Comparison of ENCODE assay signal across 10 cellular contexts in genomic region chr2:62801814-62802524, GRCh38.
DNase-seq lines count a peak whose midpoint lies in the region; ATAC-seq and TF ChIP-seq lines count a peak whose summit lies in the region.
"Had no signal": no experiment of that assay in that cellular context is flagged by ENCODE, and none has a peak within 500 bp of the region (broad histone marks: within the 10 kb centered on the region; RNA-seq: fewer than 3 reads in every experiment).

No MANE protein-coding gene starts in this region.

- H3K27me3 ChIP-seq in right lobe of liver, result no peaks in the 10 kb centered on the region
- H3K27me3 ChIP-seq in gastroesophageal sphincter, result no peaks in the 10 kb centered on the region

- TF ChIP-seq CTCF in GM12864 (IDR thresholded peaks at IDR 0.05; ENCODE audit: low read depth, low read length, missing control alignments) (peak; percentile 33), right lobe of liver (IDR thresholded peaks at IDR 0.05) (no peak), gastroesophageal sphincter (IDR thresholded peaks at IDR 0.05) (no peak), GM13976 (IDR thresholded peaks at IDR 0.05; ENCODE audit: borderline replicate concordance, control extremely low read depth, extremely low read depth, insufficient read depth, missing control alignments) (no peak)

- peaks cover 11% of the 10 kb centered on the region for H3K36me3 Mint-ChIP-seq in activated T-helper 17 cell treated with anti-CD3 and anti-CD28 coated beads, Interleukin-2, amount 50 U/mL, for 72 hours (ENCODE audit: low read depth)

- peaks cover 5% of the 10 kb centered on the region for H3K4me1 Mint-ChIP-seq in activated T-helper 17 cell treated with anti-CD3 and anti-CD28 coated beads, Interleukin-2, amount 50 U/mL, for 72 hours

- H3K27ac ChIP-seq in right lobe of liver (no peak overlapping the region), gastroesophageal sphincter (no peak overlapping the region)
- H3K27ac ChIP-seq: thoracic aorta had no signal

- H3K27ac Mint-ChIP-seq in activated T-helper 17 cell treated with anti-CD3 and anti-CD28 coated beads, Interleukin-2, amount 50 U/mL, for 72 hours, result peak overlapping the region; percentile 26

- H3K4me3 ChIP-seq in GM12864 (ENCODE audit: low read depth, low read length) (no peak overlapping the region), right lobe of liver (no peak overlapping the region), gastroesophageal sphincter (no peak overlapping the region)
- H3K4me3 ChIP-seq: thoracic aorta had no signal

- DNase-seq in GM12864 (ENCODE audit: low read depth) (no peak), right lobe of liver (no peak), GM13976 (ENCODE audit: low spot score) (no peak)
- no peak for DNase-seq in stimulated activated CD4-positive, alpha-beta T cell treated with anti-CD3 and anti-CD28 coated beads, Interleukin-2, amount 100 ng/mL, for 48 hours
- no peak for DNase-seq in NK-92 treated with Interleukin-12 subunit alpha and Interleukin-12 subunit beta, amount 100 ng/mL, for 24 hours (lab: John Stamatoyannopoulos, UW)
- DNase-seq: stimulated activated CD4-positive, alpha-beta T cell treated with anti-CD3 and anti-CD28 coated beads, Interleukin-15, amount 100 ng/mL, for 24 hours had no signal

- no peaks in the 10 kb centered on the region for H3K27me3 Mint-ChIP-seq in activated T-helper 17 cell treated with anti-CD3 and anti-CD28 coated beads, Interleukin-2, amount 50 U/mL, for 72 hours

- in situ Hi-C loops in GM13976 (cut with MboI; ENCODE audit: low sequenced_read_pairs, unreplicated experiment), result no loop called here

- intact Hi-C loops in right lobe of liver (cut with DNase I), result no loop called here

- H3K36me3 ChIP-seq in right lobe of liver (peaks cover 0 to 2% (median 0%) of the 10 kb centered on the region in 4 donors), gastroesophageal sphincter (peaks cover 0 to 15% of the 10 kb centered on the region in 2 donors)
- H3K36me3 ChIP-seq: thoracic aorta had no signal

- no peak for TF ChIP-seq POLR2A in right lobe of liver (IDR thresholded peaks at IDR 0.05)
- no peak for TF ChIP-seq POLR2A in gastroesophageal sphincter (IDR thresholded peaks at IDR 0.05)

- H3K9me3 ChIP-seq in right lobe of liver, result no peaks in the 10 kb centered on the region
- no peaks in the 10 kb centered on the region for H3K9me3 ChIP-seq in gastroesophageal sphincter
- H3K9me3 ChIP-seq: thoracic aorta had no signal

- peak; percentile 40 for ATAC-seq in HG03565 (IDR thresholded peaks at IDR 0.05; ENCODE audit: unreplicated experiment)
- peak; percentile 45 for ATAC-seq in activated T-helper 17 cell treated with anti-CD3 and anti-CD28 coated beads, Interleukin-2, amount 50 U/mL, for 72 hours (replicated peaks)
- peak; percentile 53 to 89 (median 58) for ATAC-seq in right lobe of liver
- no peak for ATAC-seq in gastroesophageal sphincter

- no peaks in the 10 kb centered on the region for H3K9me3 Mint-ChIP-seq in activated T-helper 17 cell treated with anti-CD3 and anti-CD28 coated beads, Interleukin-2, amount 50 U/mL, for 72 hours

- peak overlapping the region; percentile 55 for H3K4me3 Mint-ChIP-seq in activated T-helper 17 cell treated with anti-CD3 and anti-CD28 coated beads, Interleukin-2, amount 50 U/mL, for 72 hours

- TF ChIP-seq EP300 in gastroesophageal sphincter (IDR thresholded peaks at IDR 0.05), result no peak

- H3K4me1 ChIP-seq in right lobe of liver, result peaks cover 0 to 9% (median 0%) of the 10 kb centered on the region in 4 donors
- H3K4me1 ChIP-seq in gastroesophageal sphincter, result peaks cover 0 to 11% (median 0%) of the 10 kb centered on the region in 3 donors

- WGBS in right lobe of liver (ENCODE audit: insufficient coverage, low coverage, low lambda C conversion rate, missing lambda C conversion rate), result 53% methylated on average over 4 of the region's 4 CpGs
- WGBS in gastroesophageal sphincter (ENCODE audit: low coverage in 1 of 2), 2 donors, result 78 to 86% methylated on average over 3 to 4 of the region's 4 CpGs
